ENCODE assay signal across 16 cellular contexts in the genomic region with DNA sequence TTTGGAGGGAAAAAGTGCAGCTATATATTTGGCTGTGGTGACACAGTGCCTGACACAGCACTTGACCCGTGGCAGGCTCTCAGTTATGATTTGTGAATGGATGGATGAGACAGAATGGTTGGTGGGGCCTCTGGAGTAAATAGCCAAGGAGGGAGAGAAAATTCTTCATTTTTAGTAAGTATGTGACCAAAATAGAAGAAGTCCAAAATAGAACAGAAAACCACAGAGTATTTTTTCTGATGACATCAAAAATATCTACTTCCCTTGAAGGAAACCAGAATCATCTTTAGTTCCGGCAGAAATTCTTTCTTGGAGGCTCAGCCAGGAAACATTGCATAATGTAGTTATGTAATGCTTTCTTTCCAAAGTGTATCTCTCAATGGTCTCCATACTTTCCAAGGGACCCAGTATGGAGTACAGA.
DNase-seq lines count a peak whose midpoint lies in the region; ATAC-seq, FAIRE-seq and TF ChIP-seq lines count a peak whose summit lies in the region.
"Had no signal": no experiment of that assay in that cellular context is flagged by ENCODE, and none has a peak within 500 bp of the region (broad histone marks: within the 10 kb centered on the region; RNA-seq: fewer than 3 reads in every experiment).

No MANE protein-coding gene starts in this region.

- POLR2A ChIA-PET in A673 (lab: Charles Lee; ENCODE audit: low non-redundant PET), result no interaction called here
- POLR2A ChIA-PET in GM12878 (lab: Charles Lee), result no interaction called here
- POLR2A ChIA-PET in WTC11 (lab: Charles Lee), result no interaction called here

- SMC1A ChIA-PET in GM12878 (lab: Charles Lee; ENCODE audit: uncharacterized antibody, unreplicated experiment), result no interaction called here

- no peak overlapping the region for H3K9ac ChIP-seq in GM12878 (ENCODE audit: control insufficient read depth, insufficient read depth, low read length)

- no peaks in the 10 kb centered on the region for H3K79me2 ChIP-seq in GM23338 (replicated peaks; ENCODE audit: insufficient read depth)
- no peaks in the 10 kb centered on the region for H3K79me2 ChIP-seq in GM12878 (ENCODE audit: control insufficient read depth, insufficient read depth, low read length)

- H3K27ac ChIP-seq in A673 (ENCODE audit: low read depth, low read length, poor library complexity, severe bottlenecking) (no peak overlapping the region), GM23338 (ENCODE audit: low read depth) (no peak overlapping the region), GM12878 (ENCODE audit: control insufficient read depth, insufficient read depth) (no peak overlapping the region), muscle layer of duodenum (ENCODE audit: low read length) (peak overlapping the region; percentile 31), adrenal gland (peak overlapping the region in 2 of 5 donors; percentile 58 to 74)

- H3K27ac Mint-ChIP-seq in GM23338 (no peak overlapping the region), WTC11 (no peak overlapping the region)
- H3K27ac Mint-ChIP-seq: B cell had no signal

- H3K27me3 ChIP-seq in A673 (replicated peaks; ENCODE audit: insufficient read depth, low read depth, low read length, poor library complexity) (peaks cover 23% of the 10 kb centered on the region), GM23338 (ENCODE audit: insufficient read depth) (no peaks in the 10 kb centered on the region), GM12878 (replicated peaks in 1 of 2; ENCODE audit: control insufficient read depth in 2 of 2, insufficient read depth in 2 of 2, low read length in 1 of 2) (no peaks in the 10 kb centered on the region; a peak in 2 of 4 replicates), muscle layer of duodenum (ENCODE audit: low read depth, low read length) (no peaks in the 10 kb centered on the region), adrenal gland (peaks cover 14% of the 10 kb centered on the region)

- no peaks in the 10 kb centered on the region for H3F3A ChIP-seq in GM23338 (replicated peaks; ENCODE audit: low read depth)

- H3K4me1 ChIP-seq in A673 (ENCODE audit: insufficient read depth, low read length, poor library complexity, severe bottlenecking) (no peaks in the 10 kb centered on the region), GM23338 (ENCODE audit: insufficient read depth) (no peaks in the 10 kb centered on the region), GM12878 (ENCODE audit: control insufficient read depth, insufficient read depth, low read length) (peaks cover 4% of the 10 kb centered on the region; the same call in 1 of the 2 replicates), muscle layer of duodenum (ENCODE audit: control insufficient read depth in 1 of 2, insufficient read depth in 2 of 2, low read length in 2 of 2) (peaks cover 0 to 3% of the 10 kb centered on the region in 2 donors), adrenal gland (replicated peaks in 1 of 2) (no peaks in the 10 kb centered on the region)

- no peaks in the 10 kb centered on the region for H3K9me2 ChIP-seq in GM23338 (ENCODE audit: insufficient read depth)

- H3K4me3 Mint-ChIP-seq in GM23338 (no peak overlapping the region), WTC11 (no peak overlapping the region)
- H3K4me3 Mint-ChIP-seq: B cell had no signal

- ATAC-seq in GM23338 (no peak), GM12878 (peak; percentile 53), SK-N-SH treated with all-trans-retinoic acid at 6 μM for 48 hours (no peak), WTC11 (no peak)

- RAD21 ChIA-PET in GM12878 (lab: Charles Lee; ENCODE audit: unreplicated experiment), result no interaction called here

- H3K4me2 ChIP-seq in GM23338 (no peak overlapping the region), GM12878 (ENCODE audit: control insufficient read depth, insufficient read depth) (0 out of 2 replicates have a peak overlapping the region, but pooled peaks have one; percentile 22)

- H3K4me3 ChIP-seq in A673 (ENCODE audit: low read depth, low read length, poor library complexity, severe bottlenecking) (no peak overlapping the region), GM23338 (no peak overlapping the region), GM12878 (no peak overlapping the region), muscle layer of duodenum (ENCODE audit: low read depth in 1 of 2, low read length in 2 of 2) (peak overlapping the region in 1 of 2 donors; percentile 7), adrenal gland (no peak overlapping the region)

- 3% methylated on average over 2 of the region's 2 CpGs for WGBS in GM12878 (ENCODE audit: insufficient coverage, insufficient replicate concordance, low lambda C conversion rate, missing lambda C conversion rate)
- WGBS in adrenal gland, 4 donors, result 7 to 17% (median 13%) methylated on average over 2 of the region's 2 CpGs

- intact Hi-C loops in A673 (cut with micrococcal nuclease; ENCODE audit: unreplicated experiment), result no loop called here
- intact Hi-C loops in GM12878 (cut with micrococcal nuclease; ENCODE audit: unreplicated experiment), result no loop called here
- intact Hi-C loops in adrenal gland (cut with DNase I), result no loop called here

- H3K36me3 ChIP-seq in A673 (ENCODE audit: insufficient read depth, low read length, poor library complexity, severe bottlenecking), result no peaks in the 10 kb centered on the region
- no peaks in the 10 kb centered on the region for H3K36me3 ChIP-seq in GM23338 (ENCODE audit: insufficient read depth)
- no peaks in the 10 kb centered on the region for H3K36me3 ChIP-seq in GM12878 (ENCODE audit: control insufficient read depth in 2 of 2, insufficient read depth in 2 of 2, low read length in 1 of 2)
- H3K36me3 ChIP-seq in muscle layer of duodenum (ENCODE audit: control insufficient read depth in 1 of 2, insufficient read depth in 2 of 2, low read length in 2 of 2), result no peaks in the 10 kb centered on the region
- no peaks in the 10 kb centered on the region for H3K36me3 ChIP-seq in adrenal gland (replicated peaks in 1 of 2)

- no peak for TF ChIP-seq EP300 in GM12878 (IDR thresholded peaks at IDR 0.05; ENCODE audit: borderline replicate concordance in 1 of 2, control insufficient read depth in 1 of 2, low read depth in 2 of 2, low read length in 2 of 2)

- TF ChIP-seq POLR2A in GM12878 (IDR thresholded peaks at IDR 0.05; ENCODE audit: low read depth, low read length), result no peak
- TF ChIP-seq POLR2A in adrenal gland (IDR thresholded peaks at IDR 0.05), result no peak

- TF ChIP-seq RAD21 in GM12878 (IDR thresholded peaks at IDR 0.05; ENCODE audit: insufficient read depth, low read depth, low read length), result no peak

- CTCF ChIA-PET in A673 (lab: Charles Lee) (no interaction called here), GM12878 (lab: Yijun Ruan, JAX) (no interaction called here), WTC11 (lab: Charles Lee) (no interaction called here)

- TF ChIP-seq CTCF in A673 (conservative IDR thresholded peaks at IDR 0.05; ENCODE audit: low read depth, low read length) (no peak), GM23338 (conservative IDR thresholded peaks at IDR 0.05; ENCODE audit: low read depth in 2 of 2) (no peak), GM12878 (IDR thresholded peaks at IDR 0.05 in 2 of 3, conservative IDR thresholded peaks at IDR 0.05 in 1 of 3; ENCODE audit: control insufficient read depth in 2 of 3, extremely low read depth in 1 of 3, insufficient read depth in 1 of 3, low read depth in 3 of 3, low read length in 3 of 3) (no peak), adrenal gland (IDR thresholded peaks at IDR 0.05) (no peak), WTC11 (IDR thresholded peaks at IDR 0.05) (no peak)

- FAIRE-seq in GM12878 (lab: Jason Lieb, UNC), result no peak
- FAIRE-seq: colon had no signal

- H3K36me3 Mint-ChIP-seq in GM23338 (ENCODE audit: low read depth) (no peaks in the 10 kb centered on the region), WTC11 (no peaks in the 10 kb centered on the region)

- H3K4me1 Mint-ChIP-seq in GM23338 (peaks cover 7% of the 10 kb centered on the region; the same call in 2 of the 3 replicates), WTC11 (0 out of 2 replicates have a peak, but pooled peaks cover under 1% of the 10 kb centered on the region)

- BruUV-seq in A673 (replicated peaks; lab: Mats Ljungman, UMichigan) (no TSS peak), GM12878 (replicated peaks; lab: Mats Ljungman, UMichigan) (no TSS peak)

- H3K9me3 ChIP-seq in A673 (ENCODE audit: low read depth, low read length, poor library complexity, severe bottlenecking) (no peaks in the 10 kb centered on the region), GM12878 (replicated peaks; ENCODE audit: control insufficient read depth, insufficient read depth, low read length) (no peaks in the 10 kb centered on the region), muscle layer of duodenum (ENCODE audit: control insufficient read depth in 1 of 2, low read length in 2 of 2) (no peaks in the 10 kb centered on the region), adrenal gland (replicated peaks in 1 of 3) (no peaks in the 10 kb centered on the region)

- H4K20me1 ChIP-seq in GM23338 (replicated peaks; ENCODE audit: insufficient read depth), result no peaks in the 10 kb centered on the region
- no peaks in the 10 kb centered on the region for H4K20me1 ChIP-seq in GM12878 (ENCODE audit: control insufficient read depth, insufficient read depth)

- H3K27me3 Mint-ChIP-seq in GM23338 (ENCODE audit: insufficient read depth, low read depth, poor library complexity) (no peaks in the 10 kb centered on the region), WTC11 (ENCODE audit: low read depth) (peaks cover 4% of the 10 kb centered on the region; the same call in 1 of the 2 replicates)

- DNase-seq in A673 (ENCODE audit: low spot score), result peak; percentile 19
- DNase-seq in GM23338 (ENCODE audit: low spot score), result no peak
- DNase-seq in GM12878 (ENCODE audit: low read depth, low spot score), result no peak
- no peak for DNase-seq in adrenal gland
- DNase-seq in NCI-H146 (lab: John Stamatoyannopoulos, UW), result no peak
- no peak for DNase-seq in WTC11 (ENCODE audit: low spot score)
- DNase-seq: activated CD4-positive, CD25-positive, alpha-beta regulatory T cell treated with anti-CD3 and anti-CD28 coated beads, Interleukin-2, amount 50 U/mL, for 72 hours; activated effector memory CD4-positive, alpha-beta T cell treated with Interleukin-2 at 50 U/mL for 16 hours; foreskin fibroblast; NCI-H226; SHP77 treated with DMSO at 0.1 percent for 48 hours; stimulated activated CD4-positive, alpha-beta T cell treated with anti-CD3 and anti-CD28 coated beads, Interleukin-4, amount 100 ng/mL, for 4 hours had no signal

- no peaks in the 10 kb centered on the region for H3K9me3 Mint-ChIP-seq in GM23338
- peaks cover 3% of the 10 kb centered on the region; the same call in 1 of the 2 replicates for H3K9me3 Mint-ChIP-seq in WTC11

- peak overlapping the region; percentile 81; the same call in 1 of the 2 replicates for H2AFZ ChIP-seq in GM23338
- H2AFZ ChIP-seq in GM12878 (ENCODE audit: control insufficient read depth, low read depth, low read length), result no peak overlapping the region; the same call in 1 of the 2 replicates

- in situ Hi-C loops in GM12878 (cut with MboI), result no loop called here

TF ChIP-seq in GM12878, 131 proteins besides CTCF, POLR2A, EP300 and RAD21 (continues in another document):
- peak; percentile 57 for TF ChIP-seq RUNX3 (IDR thresholded peaks at IDR 0.05; ENCODE audit: low read length)

TF ChIP-seq in SK-N-SH treated with all-trans-retinoic acid at 6 μM for 48 hours, 23 proteins besides CTCF, POLR2A, EP300 and RAD21 (continues in another document):
- TF ChIP-seq OSR1 (CRISPR knock-in tag; IDR thresholded peaks at IDR 0.05), result no peak
